ENCODE assay signal across 8 cellular contexts in genomic region chr2:128473175-128474013, GRCh38.
A peak's percentile ranks its signal among the peaks of the same experiment; 100 is the strongest.
DNase-seq lines count a peak whose midpoint lies in the region; ATAC-seq lines count a peak whose summit lies in the region.

No MANE protein-coding gene starts in this region.

- H3K4me1 ChIP-seq in aorta (ENCODE audit: control insufficient read depth in 1 of 2, insufficient read depth in 2 of 2, low read length in 2 of 2), result no peaks in the 10 kb centered on the region

- ATAC-seq in GM21786 (IDR thresholded peaks at IDR 0.05; ENCODE audit: unreplicated experiment) (peak; percentile 79), aorta (ENCODE audit: low FRiP score) (peak; percentile 57)
- peak; percentile 56 to 80 for ATAC-seq in natural killer cell treated with Interleukin-12 subunit alpha and Interleukin-12 subunit beta and Interleukin-15 and Interleukin-18, amount 100 ng/mL, for 72 hours

- no peaks in the 10 kb centered on the region for H3K36me3 ChIP-seq in aorta (ENCODE audit: control insufficient read depth in 1 of 2, insufficient read depth in 2 of 2, low read length in 1 of 2)

- DNase-seq in GF-D8 (lab: John Stamatoyannopoulos, UW) (peak; percentile 99), NCI-H69 (lab: John Stamatoyannopoulos, UW) (peak; percentile 4), dedifferentiated amniotic fluid mesenchymal stem cell (ENCODE audit: extremely low spot score) (peak; percentile 44), aorta (peak in 1 of 2 donors; percentile 60), T-helper 9 cell (no peak), NCI-H1694 (lab: John Stamatoyannopoulos, UW) (no peak)
- peak; percentile 56 for DNase-seq in natural killer cell treated with Interleukin-12 subunit alpha and Interleukin-12 subunit beta and Interleukin-15 and Interleukin-18, amount 100 ng/mL, for 72 hours (ENCODE audit: low spot score)

- H3K36me3 Mint-ChIP-seq in natural killer cell treated with Interleukin-12 subunit alpha and Interleukin-12 subunit beta and Interleukin-15 and Interleukin-18, amount 100 ng/mL, for 72 hours, result peaks cover 6% of the 10 kb centered on the region

- H3K9me3 ChIP-seq in aorta (ENCODE audit: control insufficient read depth, low read length), result peaks cover 2% of the 10 kb centered on the region

- peak overlapping the region in 1 of 2 donors; percentile 54 for H3K27ac Mint-ChIP-seq in natural killer cell treated with Interleukin-12 subunit alpha and Interleukin-12 subunit beta and Interleukin-15 and Interleukin-18, amount 100 ng/mL, for 72 hours

- intact Hi-C loops in aorta (cut with DNase I), result no loop called here

- H3K27me3 Mint-ChIP-seq in natural killer cell treated with Interleukin-12 subunit alpha and Interleukin-12 subunit beta and Interleukin-15 and Interleukin-18, amount 100 ng/mL, for 72 hours, result peaks cover 4 to 5% of the 10 kb centered on the region in 2 donors

- no peak overlapping the region for H3K27ac ChIP-seq in aorta (ENCODE audit: low read depth in 1 of 2, low read length in 2 of 2)

- H3K4me3 Mint-ChIP-seq in natural killer cell treated with Interleukin-12 subunit alpha and Interleukin-12 subunit beta and Interleukin-15 and Interleukin-18, amount 100 ng/mL, for 72 hours, result peak overlapping the region; percentile 80

- 27 to 29% methylated on average over 26 of the region's 26 CpGs for WGBS in aorta, 2 donors

- peaks cover 6% of the 10 kb centered on the region for H3K9me3 Mint-ChIP-seq in natural killer cell treated with Interleukin-12 subunit alpha and Interleukin-12 subunit beta and Interleukin-15 and Interleukin-18, amount 100 ng/mL, for 72 hours

- no peak overlapping the region for H3K4me3 ChIP-seq in aorta (ENCODE audit: low read length in 2 of 2)

- H3K27me3 ChIP-seq in aorta (ENCODE audit: control insufficient read depth in 1 of 2, insufficient read depth in 2 of 2, low read length in 1 of 2), result no peaks in the 10 kb centered on the region

- peaks cover 11 to 12% of the 10 kb centered on the region in 2 donors for H3K4me1 Mint-ChIP-seq in natural killer cell treated with Interleukin-12 subunit alpha and Interleukin-12 subunit beta and Interleukin-15 and Interleukin-18, amount 100 ng/mL, for 72 hours (ENCODE audit: low read depth in 2 of 2)

Comparison
In these comparisons a context has a peak if more than half of its experiments do, and no peak if none do; other contexts are left out.
1. DNase-seq: peak in GF-D8 (single experiment), NCI-H69 (single experiment), dedifferentiated amniotic fluid mesenchymal stem cell (single experiment) and natural killer cell treated with Interleukin-12 subunit alpha and Interleukin-12 subunit beta and Interleukin-15 and Interleukin-18, amount 100 ng/mL, for 72 hours (single experiment); none in T-helper 9 cell (single experiment) and NCI-H1694 (single experiment).
2. Peak in every context shown above with its lines, with median percentiles within 50 percentile points of each other: ATAC-seq.